Comparison of ENCODE assay signal across 36 cellular contexts in the genomic region with DNA sequence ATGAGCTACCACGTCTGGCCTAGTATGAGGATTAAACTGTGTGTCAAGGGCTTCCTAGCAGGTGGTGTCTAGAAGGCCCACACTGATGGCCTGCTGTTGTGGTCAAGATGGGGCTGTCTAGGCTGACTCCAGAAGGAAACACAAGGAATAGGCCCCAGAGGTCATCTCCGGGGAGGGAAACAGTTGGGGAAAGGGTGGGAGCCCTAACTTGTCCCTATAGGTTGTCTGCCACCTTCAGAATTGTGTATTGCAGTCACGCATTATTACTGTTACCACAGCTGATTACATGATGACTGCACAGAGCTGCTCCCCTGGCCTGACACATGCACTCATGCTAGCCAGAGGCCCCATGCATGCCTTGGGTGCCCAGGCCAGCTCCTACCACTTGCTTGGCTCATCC. TPM values are rescaled to one million over a fixed set of nuclear protein-coding genes. Genes with fewer than 3 reads are reported as not detected.
"Had no signal": no experiment of that assay in that cellular context is flagged by ENCODE, and none has a peak within 500 bp of the region (broad histone marks: within the 10 kb centered on the region; RNA-seq: fewer than 3 reads in every experiment).

No MANE protein-coding gene starts in this region.

- H3K9me3 ChIP-seq: esophagus muscularis mucosa, gastrocnemius medialis, heart left ventricle had no signal

- H3K4me1 Mint-ChIP-seq: activated CD4-positive, alpha-beta T cell treated with anti-CD3 and anti-CD28 coated beads, Interleukin-2, amount 10 ng/mL, durations not matched to agents 24 days and 14 days; activated CD8-positive, alpha-beta memory T cell treated with anti-CD3 and anti-CD28 coated beads, Interleukin-2, amount 10 ng/mL, durations not matched to agents 7 days and 5 days; activated T-helper 17 cell treated with anti-CD3 and anti-CD28 coated beads, Interleukin-2, amount 50 U/mL, for 72 hours had no signal

- H3K9me3 Mint-ChIP-seq: activated CD4-positive, alpha-beta memory T cell treated with anti-CD3 and anti-CD28 coated beads for 36 hours; activated CD4-positive, alpha-beta T cell treated with anti-CD3 and anti-CD28 coated beads, Interleukin-2, amount 10 ng/mL, durations not matched to agents 24 days and 14 days; activated T-helper 17 cell treated with anti-CD3 and anti-CD28 coated beads, Interleukin-2, amount 50 U/mL, for 72 hours; central memory CD8-positive, alpha-beta T cell; dendritic cell treated with granulocyte-macrophage colony-stimulating factor and Interleukin-4, amounts not matched to agents 40 ng/mL and 50 ng/mL, for 4 days; T-helper 2 cell treated with Interferon-gamma antibody and Interleukin-4, amounts not matched to agents 5 μg/mL and 100 μg/mL, for 36 hours had no signal

- H3K4me1 ChIP-seq: esophagus muscularis mucosa, foreskin keratinocyte, gastrocnemius medialis had no signal

- H3K4me3 ChIP-seq: coronary artery, dorsolateral prefrontal cortex, esophagus muscularis mucosa, gastrocnemius medialis, heart left ventricle had no signal

- H3K27ac Mint-ChIP-seq: activated CD4-positive, alpha-beta memory T cell treated with anti-CD3 and anti-CD28 coated beads for 36 hours; activated CD4-positive, alpha-beta T cell treated with anti-CD3 and anti-CD28 coated beads for 36 hours; activated CD4-positive, alpha-beta T cell treated with anti-CD3 and anti-CD28 coated beads, Interleukin-2, amount 10 ng/mL, durations not matched to agents 24 days and 14 days; activated CD8-positive, alpha-beta memory T cell treated with anti-CD3 and anti-CD28 coated beads, Interleukin-2, amount 10 ng/mL, durations not matched to agents 7 days and 5 days; activated CD8-positive, alpha-beta T cell treated with anti-CD3 and anti-CD28 coated beads, Interleukin-2, amount 10 ng/mL, durations not matched to agents 7 days and 5 days; activated naive CD8-positive, alpha-beta T cell; activated T-helper 17 cell treated with anti-CD3 and anti-CD28 coated beads, Interleukin-2, amount 50 U/mL, for 72 hours; dendritic cell treated with granulocyte-macrophage colony-stimulating factor and Interleukin-4, amounts not matched to agents 40 ng/mL and 50 ng/mL, for 4 days; T-helper 2 cell treated with Interferon-gamma antibody and Interleukin-4, amounts not matched to agents 5 μg/mL and 100 μg/mL, for 36 hours had no signal

- H3K36me3 ChIP-seq: brain microvascular endothelial cell, esophagus muscularis mucosa, gastrocnemius medialis, heart left ventricle had no signal

- H3K4me3 Mint-ChIP-seq: activated CD4-positive, alpha-beta memory T cell treated with anti-CD3 and anti-CD28 coated beads for 36 hours; activated CD4-positive, alpha-beta T cell treated with anti-CD3 and anti-CD28 coated beads for 36 hours; activated CD4-positive, alpha-beta T cell treated with anti-CD3 and anti-CD28 coated beads, Interleukin-2, amount 10 ng/mL, durations not matched to agents 24 days and 14 days; activated CD8-positive, alpha-beta memory T cell treated with anti-CD3 and anti-CD28 coated beads, Interleukin-2, amount 10 ng/mL, durations not matched to agents 7 days and 5 days; activated CD8-positive, alpha-beta T cell treated with anti-CD3 and anti-CD28 coated beads, Interleukin-2, amount 10 ng/mL, durations not matched to agents 7 days and 5 days; activated naive CD8-positive, alpha-beta T cell; activated T-helper 17 cell treated with anti-CD3 and anti-CD28 coated beads, Interleukin-2, amount 50 U/mL, for 72 hours; central memory CD8-positive, alpha-beta T cell; dendritic cell treated with granulocyte-macrophage colony-stimulating factor and Interleukin-4, amounts not matched to agents 40 ng/mL and 50 ng/mL, for 4 days; T-helper 17 cell; T-helper 2 cell treated with Interferon-gamma antibody and Interleukin-4, amounts not matched to agents 5 μg/mL and 100 μg/mL, for 36 hours had no signal

- H3K27me3 Mint-ChIP-seq: activated CD4-positive, alpha-beta memory T cell treated with anti-CD3 and anti-CD28 coated beads for 36 hours; activated CD4-positive, alpha-beta T cell treated with anti-CD3 and anti-CD28 coated beads for 36 hours; activated CD4-positive, alpha-beta T cell treated with anti-CD3 and anti-CD28 coated beads, Interleukin-2, amount 10 ng/mL, durations not matched to agents 24 days and 14 days; activated CD8-positive, alpha-beta memory T cell treated with anti-CD3 and anti-CD28 coated beads, Interleukin-2, amount 10 ng/mL, durations not matched to agents 7 days and 5 days; activated naive CD8-positive, alpha-beta T cell; activated T-helper 17 cell treated with anti-CD3 and anti-CD28 coated beads, Interleukin-2, amount 50 U/mL, for 72 hours; central memory CD8-positive, alpha-beta T cell; T-helper 17 cell had no signal

- DNase-seq: activated CD4-positive, alpha-beta memory T cell treated with anti-CD3 and anti-CD28 coated beads for 36 hours; activated CD4-positive, alpha-beta T cell treated with anti-CD3 and anti-CD28 coated beads for 36 hours; activated CD4-positive, alpha-beta T cell treated with anti-CD3 and anti-CD28 coated beads, Interleukin-2, amount 10 ng/mL, durations not matched to agents 24 days and 14 days; activated CD4-positive, CD25-positive, alpha-beta regulatory T cell; activated CD4-positive, CD25-positive, alpha-beta regulatory T cell treated with anti-CD3 and anti-CD28 coated beads, Interleukin-2, amount 50 U/mL, for 72 hours; activated CD8-positive, alpha-beta memory T cell treated with anti-CD3 and anti-CD28 coated beads, Interleukin-2, amount 10 ng/mL, durations not matched to agents 7 days and 5 days; activated CD8-positive, alpha-beta memory T cell treated with anti-CD3 and anti-CD28 coated beads, Interleukin-2, amount 50 U/mL, for 4 hours; activated CD8-positive, alpha-beta T cell treated with anti-CD3 and anti-CD28 coated beads, Interleukin-2, amount 10 ng/mL, durations not matched to agents 7 days and 5 days; activated effector memory CD4-positive, alpha-beta T cell treated with Interleukin-2 at 50 U/mL for 16 hours; activated gamma-delta T cell treated with Interleukin-2 at 50 U/mL for 16 hours; activated naive CD4-positive, alpha-beta T cell treated with anti-CD3 and anti-CD28 coated beads, Interleukin-2, amount 50 U/mL, for 16 hours; activated naive CD4-positive, alpha-beta T cell treated with Interleukin-2 at 50 U/mL for 16 hours; activated T-cell treated with anti-CD3 and anti-CD28 coated beads, Interleukin-2, amount 50 U/mL, for 1 hour; amniotic stem cell; anterior cingulate cortex; brain microvascular endothelial cell; dorsolateral prefrontal cortex; effector memory CD4-positive, alpha-beta T cell; erythroblast; foreskin keratinocyte; gastrocnemius medialis; glutamatergic neuron; heart left ventricle; T-helper 1 cell; T-helper 17 cell; T1000 had no signal

- H3K27ac ChIP-seq: brain microvascular endothelial cell, coronary artery, dorsolateral prefrontal cortex, esophagus muscularis mucosa, foreskin keratinocyte, gastrocnemius medialis, heart left ventricle had no signal

- ATAC-seq: activated CD4-positive, alpha-beta T cell treated with anti-CD3 and anti-CD28 coated beads for 36 hours; activated CD8-positive, alpha-beta memory T cell treated with anti-CD3 and anti-CD28 coated beads, Interleukin-2, amount 10 ng/mL, durations not matched to agents 7 days and 5 days; activated CD8-positive, alpha-beta T cell treated with anti-CD3 and anti-CD28 coated beads, Interleukin-2, amount 10 ng/mL, durations not matched to agents 7 days and 5 days; activated T-helper 17 cell treated with anti-CD3 and anti-CD28 coated beads, Interleukin-2, amount 50 U/mL, for 72 hours; foreskin keratinocyte; gastrocnemius medialis; heart left ventricle; T-helper 17 cell had no signal

- H3K27me3 ChIP-seq: brain microvascular endothelial cell, dorsolateral prefrontal cortex, gastrocnemius medialis, heart left ventricle had no signal

- H3K36me3 Mint-ChIP-seq: activated CD4-positive, alpha-beta memory T cell treated with anti-CD3 and anti-CD28 coated beads for 36 hours; activated CD8-positive, alpha-beta memory T cell treated with anti-CD3 and anti-CD28 coated beads, Interleukin-2, amount 10 ng/mL, durations not matched to agents 7 days and 5 days; activated naive CD8-positive, alpha-beta T cell had no signal

RNA-seq across cellular contexts. Expression of gene C20orf203, which starts 27.3 kb away (rescaled TPM):
- total RNA-seq: activated CD4-positive, alpha-beta T cell treated with anti-CD3 and anti-CD28 coated beads for 36 hours; activated CD8-positive, alpha-beta memory T cell treated with anti-CD3 and anti-CD28 coated beads for 36 hours; astrocyte; cardiac septum; foreskin keratinocyte; gastrocnemius medialis had no signal
- polyA plus RNA-seq: foreskin keratinocyte, heart left ventricle had no signal
